20 cellular contexts compared by ENCODE assay signal in genomic region chr2:154794328-154794870, GRCh38.
"Had no signal": no experiment of that assay in that cellular context is flagged by ENCODE, and none has a peak within 500 bp of the region (broad histone marks: within the 10 kb centered on the region; RNA-seq: fewer than 3 reads in every experiment).

No MANE protein-coding gene starts in this region.

- DNase-seq: activated CD4-positive, alpha-beta T cell treated with anti-CD3 and anti-CD28 coated beads for 4 hours; activated CD8-positive, alpha-beta memory T cell treated with anti-CD3 and anti-CD28 coated beads, Interleukin-2, amount 50 U/mL, for 4 hours; activated CD8-positive, alpha-beta T cell treated with anti-CD3 and anti-CD28 coated beads for 36 hours; activated gamma-delta T cell treated with Interleukin-2 at 50 U/mL for 16 hours; activated naive CD4-positive, alpha-beta T cell treated with anti-CD3 and anti-CD28 coated beads, Interleukin-2, amount 10 ng/mL, durations not matched to agents 7 days and 5 days; activated naive CD8-positive, alpha-beta T cell treated with anti-CD3 and anti-CD28 coated beads for 36 hours; activated T-cell treated with anti-CD3 and anti-CD28 coated beads, Interleukin-2, amount 50 U/mL, for 72 hours; KBM-7; NCI-H1048; NCI-H146; NCI-H187 treated with DMSO at 0.1 percent for 48 hours; NCI-H2081 treated with DMSO at 0.1 percent for 48 hours; NCI-H526 treated with DMSO at 0.1 percent for 48 hours; NK-92 treated with Interleukin-12 subunit alpha and Interleukin-12 subunit beta, amount 100 ng/mL, for 24 hours; Peyer's patch; Right ventricle myocardium superior; SJCRH30; SW 1271 had no signal

- ATAC-seq: activated CD4-positive, CD25-positive, alpha-beta regulatory T cell treated with anti-CD3 and anti-CD28 coated beads, Interleukin-2, amount 50 U/mL, for 24 hours; activated CD8-positive, alpha-beta T cell treated with anti-CD3 and anti-CD28 coated beads for 36 hours; activated T-cell treated with anti-CD3 and anti-CD28 coated beads, Interleukin-2, amount 50 U/mL, for 72 hours; SK-N-SH treated with all-trans-retinoic acid at 6 μM for 48 hours had no signal
